14 cellular contexts compared by ENCODE assay signal in the genomic region with DNA sequence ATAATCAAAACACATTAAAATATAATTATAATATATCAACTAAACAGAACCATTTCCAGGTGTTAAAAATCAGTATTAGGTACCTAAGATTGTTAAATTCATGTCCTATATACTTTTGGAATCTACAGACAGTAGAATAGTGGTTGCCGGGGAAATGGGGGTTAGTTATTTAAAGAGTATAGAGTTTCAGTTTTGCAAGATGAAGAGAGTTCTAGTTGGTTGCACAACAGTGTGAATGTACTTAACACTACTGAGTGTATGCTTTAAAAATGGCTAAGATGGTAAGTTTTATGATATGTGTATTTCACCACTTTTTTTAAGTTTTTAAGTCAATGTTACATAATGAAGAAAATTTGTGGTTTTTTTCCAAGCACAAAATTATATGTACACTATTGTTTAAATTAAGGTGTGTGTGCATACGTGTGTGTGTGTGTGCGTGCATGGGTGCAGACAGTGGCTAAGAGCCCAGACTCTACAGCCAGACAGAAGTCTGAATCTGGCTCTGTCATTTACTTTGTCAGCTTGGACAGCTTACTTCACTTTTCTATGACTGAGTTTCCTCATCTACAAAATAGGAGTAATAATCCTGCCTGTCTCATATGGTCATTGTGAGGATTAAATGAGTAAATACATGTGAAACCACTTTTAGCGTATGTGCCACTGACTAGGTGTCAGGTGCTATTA. TPM values are rescaled to one million over a fixed set of nuclear protein-coding genes. Genes with fewer than 3 reads are reported as not detected.
DNase-seq lines count a peak whose midpoint lies in the region; ATAC-seq and TF ChIP-seq lines count a peak whose summit lies in the region.
"Had no signal": no experiment of that assay in that cellular context is flagged by ENCODE, and none has a peak within 500 bp of the region (broad histone marks: within the 10 kb centered on the region; RNA-seq: fewer than 3 reads in every experiment).

No MANE protein-coding gene starts in this region.

- no peak overlapping the region for H3K4me3 ChIP-seq in MM.1S (ENCODE audit: low read length)
- H3K4me3 ChIP-seq: gastroesophageal sphincter, left ventricle myocardium inferior had no signal

- peaks cover 15% of the 10 kb centered on the region for H3K79me2 ChIP-seq in MM.1S (ENCODE audit: low read length)

- H3F3A ChIP-seq in MM.1S (ENCODE audit: insufficient read depth, low read length), result peaks cover 6% of the 10 kb centered on the region

- ATAC-seq in HG02610 (IDR thresholded peaks at IDR 0.05; ENCODE audit: unreplicated experiment), result peak; percentile 83
- ATAC-seq: gastroesophageal sphincter; stimulated activated memory B cell treated with anti-CD40 and anti-IgM and Interleukin-4, amounts not matched to agents 10 μg/mL and 1 μg/mL and 100 μg/mL, for 72 hours had no signal

- H3K36me3 ChIP-seq in MM.1S (replicated peaks; ENCODE audit: insufficient read depth, low read length), result 0 out of 2 replicates have a peak, but pooled peaks cover 4% of the 10 kb centered on the region

- H3K9me2 ChIP-seq in MM.1S (replicated peaks; ENCODE audit: insufficient read depth, low read length), result no peaks in the 10 kb centered on the region

- no peak overlapping the region for H3K27ac ChIP-seq in MM.1S (ENCODE audit: low read length)
- H3K27ac ChIP-seq: gastroesophageal sphincter, left ventricle myocardium inferior had no signal

- H3K4me1 ChIP-seq in MM.1S (ENCODE audit: low read length), result peaks cover 5% of the 10 kb centered on the region

- peak overlapping the region; percentile 46; the same call in 1 of the 2 replicates for H3K4me2 ChIP-seq in MM.1S (ENCODE audit: low read depth, low read length)

- no peaks in the 10 kb centered on the region for H3K9me3 ChIP-seq in MM.1S (replicated peaks; ENCODE audit: insufficient read depth, low read length)
- H3K9me3 ChIP-seq: gastroesophageal sphincter, left ventricle myocardium inferior had no signal

- H3K27me3 ChIP-seq in MM.1S (replicated peaks; ENCODE audit: insufficient read depth, low read length), result no peaks in the 10 kb centered on the region
- H3K27me3 ChIP-seq: gastroesophageal sphincter had no signal

- H4K20me1 ChIP-seq in MM.1S (ENCODE audit: insufficient read depth, low read length), result no peaks in the 10 kb centered on the region

- DNase-seq in NCI-H2107 treated with DMSO at 0.1 percent for 48 hours (lab: John Stamatoyannopoulos, UW; ENCODE audit: unreplicated experiment) (peak; percentile 86), NCI-H2107 (lab: John Stamatoyannopoulos, UW) (no peak), MM.1S (peak; percentile 47), iris pigment epithelial cell (ENCODE audit: low read depth) (peak; percentile 79), KG1 (lab: John Stamatoyannopoulos, UW) (no peak), A172 (ENCODE audit: low spot score) (no peak), NCI-H345 treated with DMSO at 0.1 percent for 48 hours (lab: John Stamatoyannopoulos, UW; ENCODE audit: unreplicated experiment) (no peak)
- DNase-seq: dermis blood vessel endothelial cell, left ventricle myocardium inferior, NCI-H1048, occipital lobe had no signal

- no peak overlapping the region for H2AFZ ChIP-seq in MM.1S (ENCODE audit: low read length)

- H3K9ac ChIP-seq in MM.1S (ENCODE audit: low read length), result no peak overlapping the region

- TF ChIP-seq CTCF in MM.1S (IDR thresholded peaks at IDR 0.05; ENCODE audit: low read length), result no peak

RNA-seq across cellular contexts. Expression of a gene that starts 25.3 kb away (rescaled TPM):
- total RNA-seq in A172 (2014; rRNA removed; shearing (Covaris generic)), result 21.7 and 26.4 TPM in 2 replicates

RNA-seq across cellular contexts. Expression of a gene that starts 55.5 kb away (rescaled TPM):
- 72.3 and 89.4 TPM in 2 replicates for total RNA-seq in A172 (2014; rRNA removed; shearing (Covaris generic))

Comparison
In these comparisons a context has a peak if more than half of its experiments do, and no peak if none do; other contexts are left out.
1. DNase-seq: peak in NCI-H2107 treated with DMSO at 0.1 percent for 48 hours (single experiment), MM.1S (single experiment) and iris pigment epithelial cell (single experiment); none in NCI-H2107 (single experiment), KG1 (single experiment), A172 (single experiment) and NCI-H345 treated with DMSO at 0.1 percent for 48 hours (single experiment).